ENCODE assay signal across 8 cellular contexts in genomic region chr17:45197555-45198334, GRCh38. TPM values are rescaled to one million over a fixed set of nuclear protein-coding genes. Genes with fewer than 3 reads are reported as not detected.
DNase-seq lines count a peak whose midpoint lies in the region; ATAC-seq and TF ChIP-seq lines count a peak whose summit lies in the region.

No MANE protein-coding gene starts in this region.

- peak; percentile 54 for ATAC-seq in HG03103 (IDR thresholded peaks at IDR 0.05; ENCODE audit: low read depth, unreplicated experiment)
- no peak for ATAC-seq in GM21619 (IDR thresholded peaks at IDR 0.05; ENCODE audit: unreplicated experiment)

- peak; percentile 99 for TF ChIP-seq CTCF in GM12864 (IDR thresholded peaks at IDR 0.05; ENCODE audit: low read depth, low read length, missing control alignments)

- H3K4me3 ChIP-seq in GM12864 (ENCODE audit: low read depth, low read length), result no peak overlapping the region

- no peak for DNase-seq in GM12864 (ENCODE audit: low read depth)
- DNase-seq in NCI-H345 (lab: John Stamatoyannopoulos, UW), result peak; percentile 76
- peak; percentile 76 for DNase-seq in activated CD4-positive, alpha-beta T cell treated with anti-CD3 and anti-CD28 coated beads for 1 hour
- DNase-seq in cerebellum (ENCODE audit: low spot score), result peak; percentile 88
- DNase-seq in kidney tubule cell (ENCODE audit: low spot score), result peak; percentile 92
- peak; percentile 68 to 90 for DNase-seq in stimulated activated CD4-positive, alpha-beta T cell treated with anti-CD3 and anti-CD28 coated beads, Interleukin-1b, Interleukin-23, amount 100 ng/mL, for 1 hour (ENCODE audit: low read depth in 2 of 2)

RNA-seq across cellular contexts. Expression of gene FMNL1, which starts 23.9 kb away (rescaled TPM):
- 3.4 TPM for total RNA-seq in cerebellum

RNA-seq across cellular contexts. Expression of gene HEXIM2, which starts 36.1 kb away (rescaled TPM):
- 4.7 TPM for total RNA-seq in cerebellum

RNA-seq across cellular contexts. Expression of gene HEXIM1, which starts 49.5 kb away (rescaled TPM):
- 5.4 TPM for total RNA-seq in cerebellum
